ENCODE assay signal across 8 cellular contexts in genomic region chr1:52554267-52554640, GRCh38. TPM values are rescaled to one million over a fixed set of nuclear protein-coding genes. Genes with fewer than 3 reads are reported as not detected.
A peak's percentile ranks its signal among the peaks of the same experiment; 100 is the strongest.
DNase-seq lines count a peak whose midpoint lies in the region; ATAC-seq and TF ChIP-seq lines count a peak whose summit lies in the region.

No MANE protein-coding gene starts in this region.

- H3K4me3 ChIP-seq in uterus, result peak overlapping the region in 1 of 2 donors; percentile 63

- H3K9me3 ChIP-seq in uterus, result no peaks in the 10 kb centered on the region

- H3K36me3 ChIP-seq in uterus, result no peaks in the 10 kb centered on the region

- no peaks in the 10 kb centered on the region for H3K9me3 Mint-ChIP-seq in natural killer cell treated with Interleukin-12 subunit alpha and Interleukin-12 subunit beta and Interleukin-15 and Interleukin-18, amount 100 ng/mL, for 72 hours
- H3K9me3 Mint-ChIP-seq in natural killer cell, result no peaks in the 10 kb centered on the region
- H3K9me3 Mint-ChIP-seq in activated naive CD8-positive, alpha-beta T cell (ENCODE audit: low read depth), result no peaks in the 10 kb centered on the region
- H3K9me3 Mint-ChIP-seq in immature natural killer cell, result no peaks in the 10 kb centered on the region

- H3K27ac ChIP-seq in uterus, result peak overlapping the region; percentile 91 to 92

- intact Hi-C loops in natural killer cell (cut with micrococcal nuclease), result loop anchor here (5.0 kb wide), 1 partner anchor 173 kb away; the partner anchor contains the start of gene ZYG11B
- intact Hi-C loops in uterus (cut with DNase I; ENCODE audit: low total_unique reads), result no loop called here

- no peak for TF ChIP-seq POLR2A in uterus (IDR thresholded peaks at IDR 0.05)

- TF ChIP-seq CTCF in natural killer cell (IDR thresholded peaks at IDR 0.05) (no peak), uterus (IDR thresholded peaks at IDR 0.05) (no peak)

- peak overlapping the region; percentile 70 for H3K4me3 Mint-ChIP-seq in natural killer cell treated with Interleukin-12 subunit alpha and Interleukin-12 subunit beta and Interleukin-15 and Interleukin-18, amount 100 ng/mL, for 72 hours
- H3K4me3 Mint-ChIP-seq in natural killer cell (no peak overlapping the region), immature natural killer cell (peak overlapping the region in 4 of 5 donors; percentile 69 to 81 (median 74))
- peak overlapping the region; percentile 82 for H3K4me3 Mint-ChIP-seq in activated naive CD8-positive, alpha-beta T cell

- H3K27me3 Mint-ChIP-seq in natural killer cell treated with Interleukin-12 subunit alpha and Interleukin-12 subunit beta and Interleukin-15 and Interleukin-18, amount 100 ng/mL, for 72 hours, result no peaks in the 10 kb centered on the region
- H3K27me3 Mint-ChIP-seq in natural killer cell (ENCODE audit: low read depth in 2 of 2), result no peaks in the 10 kb centered on the region
- H3K27me3 Mint-ChIP-seq in activated naive CD8-positive, alpha-beta T cell, result no peaks in the 10 kb centered on the region
- H3K27me3 Mint-ChIP-seq in immature natural killer cell (ENCODE audit: low read depth in 3 of 3), result peaks cover 0 to 4% (median 3%) of the 10 kb centered on the region in 3 donors

- DNase-seq in natural killer cell treated with Interleukin-12 subunit alpha and Interleukin-12 subunit beta and Interleukin-15 and Interleukin-18, amount 100 ng/mL, for 72 hours (ENCODE audit: low spot score), result no peak
- DNase-seq in natural killer cell (no peak), immature natural killer cell (no peak), uterus (no peak), NK-92 (lab: John Stamatoyannopoulos, UW; ENCODE audit: unreplicated experiment) (no peak), NCI-H1930 (lab: John Stamatoyannopoulos, UW) (no peak), KG1 (lab: John Stamatoyannopoulos, UW) (no peak)

- H3K4me1 ChIP-seq in uterus, result no peaks in the 10 kb centered on the region

- peak overlapping the region; percentile 59 to 63 for H3K27ac Mint-ChIP-seq in natural killer cell treated with Interleukin-12 subunit alpha and Interleukin-12 subunit beta and Interleukin-15 and Interleukin-18, amount 100 ng/mL, for 72 hours
- peak overlapping the region in 1 of 2 donors; percentile 72 for H3K27ac Mint-ChIP-seq in natural killer cell
- H3K27ac Mint-ChIP-seq in activated naive CD8-positive, alpha-beta T cell, result peak overlapping the region; percentile 24
- peak overlapping the region; percentile 44 to 90 (median 82) for H3K27ac Mint-ChIP-seq in immature natural killer cell

- no peak for ATAC-seq in natural killer cell treated with Interleukin-12 subunit alpha and Interleukin-12 subunit beta and Interleukin-15 and Interleukin-18, amount 100 ng/mL, for 72 hours
- no peak for ATAC-seq in natural killer cell

- H3K27me3 ChIP-seq in uterus, result no peaks in the 10 kb centered on the region

- peaks cover 2 to 15% of the 10 kb centered on the region in 2 donors for H3K4me1 Mint-ChIP-seq in natural killer cell treated with Interleukin-12 subunit alpha and Interleukin-12 subunit beta and Interleukin-15 and Interleukin-18, amount 100 ng/mL, for 72 hours (ENCODE audit: low read depth in 2 of 2)
- H3K4me1 Mint-ChIP-seq in natural killer cell (peaks cover 10 to 14% of the 10 kb centered on the region in 2 donors), immature natural killer cell (peaks cover 15 to 24% of the 10 kb centered on the region in 2 donors)
- H3K4me1 Mint-ChIP-seq in activated naive CD8-positive, alpha-beta T cell (ENCODE audit: low read depth), result peaks cover 27% of the 10 kb centered on the region

- H3K36me3 Mint-ChIP-seq in natural killer cell treated with Interleukin-12 subunit alpha and Interleukin-12 subunit beta and Interleukin-15 and Interleukin-18, amount 100 ng/mL, for 72 hours, result no peaks in the 10 kb centered on the region
- H3K36me3 Mint-ChIP-seq in natural killer cell, result no peaks in the 10 kb centered on the region
- no peaks in the 10 kb centered on the region for H3K36me3 Mint-ChIP-seq in activated naive CD8-positive, alpha-beta T cell
- H3K36me3 Mint-ChIP-seq in immature natural killer cell, result peaks cover 0 to 4% (median 0%) of the 10 kb centered on the region in 3 donors

RNA-seq across cellular contexts. Expression of gene TUT4, which starts 1.4 kb away (rescaled TPM):
- total RNA-seq in natural killer cell treated with Interleukin-12 subunit alpha and Interleukin-12 subunit beta and Interleukin-15 and Interleukin-18, amount 100 ng/mL, for 72 hours, result 10 to 100 TPM; 50.7 to 85.8 TPM
- total RNA-seq in natural killer cell, result 100 to 1,000 TPM; 124 to 156 (median 125) TPM
- 10 to 100 TPM; 14.5 to 36.0 (median 23.0) TPM for polyA plus RNA-seq in immature natural killer cell
- total RNA-seq in uterus, result 100 to 1,000 TPM; 105 to 138 (median 127) TPM

RNA-seq across cellular contexts. Expression of gene GPX7, which starts 47.9 kb away (rescaled TPM):
- total RNA-seq in natural killer cell treated with Interleukin-12 subunit alpha and Interleukin-12 subunit beta and Interleukin-15 and Interleukin-18, amount 100 ng/mL, for 72 hours, result 10 to 100 TPM; 17.3 to 23.2 TPM
- 10 to 100 TPM in 2 of 3 donors, 1 to 10 TPM in 1; 9.7 to 10.6 (median 10.2) TPM for total RNA-seq in natural killer cell
- 10 to 100 TPM; 31.2 to 35.6 (median 31.9) TPM for polyA plus RNA-seq in immature natural killer cell
- 100 to 1,000 TPM in 1 of 4 donors, 10 to 100 TPM in 1, 1 to 10 TPM in 2; 1.8 to 125 (median 9.6) TPM for total RNA-seq in uterus
